Comparison of ENCODE assay signal across 8 cellular contexts in the genomic region with DNA sequence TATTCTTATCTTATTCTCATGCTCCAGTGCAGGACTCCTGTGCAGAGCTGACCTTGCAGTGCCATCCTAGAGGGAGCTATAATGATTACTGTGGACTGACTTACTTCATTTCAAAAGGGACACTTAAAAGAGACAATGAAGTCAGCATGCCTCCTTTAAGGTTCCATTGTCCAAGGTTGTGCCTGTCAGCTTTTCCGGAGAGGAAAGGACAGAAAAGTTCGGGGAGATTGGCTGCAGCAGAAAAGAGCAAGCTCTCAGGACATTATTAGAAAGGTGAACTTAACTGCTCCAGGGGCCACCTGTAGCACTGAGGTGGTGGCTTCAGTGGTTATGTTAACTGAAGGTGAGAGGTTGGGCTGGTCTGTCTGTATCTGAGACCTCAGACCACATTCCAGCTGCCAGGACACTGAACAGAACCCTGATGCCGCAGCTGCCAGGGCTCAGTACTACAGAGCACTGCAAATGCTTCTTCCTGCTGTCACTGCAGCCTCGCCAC.
DNase-seq lines count a peak whose midpoint lies in the region; ATAC-seq, FAIRE-seq and TF ChIP-seq lines count a peak whose summit lies in the region.
"Had no signal": no experiment of that assay in that cellular context is flagged by ENCODE, and none has a peak within 500 bp of the region (broad histone marks: within the 10 kb centered on the region; RNA-seq: fewer than 3 reads in every experiment).

No MANE protein-coding gene starts in this region.

- no peak overlapping the region for H3K4me3 ChIP-seq in small intestine (ENCODE audit: low read depth in 1 of 2, low read length in 2 of 2)
- no peak overlapping the region for H3K4me3 ChIP-seq in tibial nerve

- no peak for TF ChIP-seq POLR2A in tibial nerve (IDR thresholded peaks at IDR 0.05)

- no peak for TF ChIP-seq CTCF in tibial nerve (IDR thresholded peaks at IDR 0.05)

- 29 to 50% (median 47%) methylated on average over 4 of the region's 4 CpGs for WGBS in small intestine, 3 donors
- WGBS in tibial nerve, 2 donors, result 51 to 55% methylated on average over 4 of the region's 4 CpGs

- H3K27ac ChIP-seq in small intestine (ENCODE audit: low read depth in 1 of 2, low read length in 1 of 2) (peak overlapping the region in 1 of 2 donors; percentile 34), tibial nerve (no peak overlapping the region)

- no peak for TF ChIP-seq EP300 in tibial nerve (IDR thresholded peaks at IDR 0.05)

- H3K4me1 ChIP-seq in small intestine (ENCODE audit: control insufficient read depth in 2 of 2, insufficient read depth in 1 of 2, low read depth in 1 of 2, low read length in 1 of 2), result no peaks in the 10 kb centered on the region
- H3K4me1 ChIP-seq in tibial nerve, result peaks cover 0 to 6% (median 0%) of the 10 kb centered on the region in 4 donors

- peaks cover 21% of the 10 kb centered on the region for H3K4me1 Mint-ChIP-seq in activated T-helper 2 cell treated with anti-CD3 and anti-CD28 coated beads, Interferon-gamma antibody, Interleukin-2, Interleukin-4, amounts not matched to agents 10 μg/mL and 5 μg/mL and 100 μg/mL, durations not matched to agents 14 hours and 24 hours and 36 hours (ENCODE audit: low read depth)

- H3K27me3 Mint-ChIP-seq in activated T-helper 2 cell treated with anti-CD3 and anti-CD28 coated beads, Interferon-gamma antibody, Interleukin-2, Interleukin-4, amounts not matched to agents 10 μg/mL and 5 μg/mL and 100 μg/mL, durations not matched to agents 14 hours and 24 hours and 36 hours (ENCODE audit: low read depth), result no peaks in the 10 kb centered on the region

- H3K27me3 ChIP-seq in small intestine (ENCODE audit: control insufficient read depth in 2 of 2, insufficient read depth in 2 of 2, low read length in 2 of 2) (no peaks in the 10 kb centered on the region), tibial nerve (no peaks in the 10 kb centered on the region)

- no peak for FAIRE-seq in small intestine (lab: Jason Lieb, UNC)

- ATAC-seq in GM19463 (IDR thresholded peaks at IDR 0.05; ENCODE audit: unreplicated experiment) (peak; percentile 71), HG03139 (IDR thresholded peaks at IDR 0.05; ENCODE audit: unreplicated experiment) (peak; percentile 79)

- no peak overlapping the region for H3K4me3 Mint-ChIP-seq in activated T-helper 2 cell treated with anti-CD3 and anti-CD28 coated beads, Interferon-gamma antibody, Interleukin-2, Interleukin-4, amounts not matched to agents 10 μg/mL and 5 μg/mL and 100 μg/mL, durations not matched to agents 14 hours and 24 hours and 36 hours (ENCODE audit: low read depth)

- H3K36me3 ChIP-seq in small intestine (ENCODE audit: control insufficient read depth in 2 of 2, insufficient read depth in 2 of 2, low read length in 2 of 2) (no peaks in the 10 kb centered on the region), tibial nerve (no peaks in the 10 kb centered on the region)

- no peaks in the 10 kb centered on the region for H3K9me3 ChIP-seq in small intestine (ENCODE audit: control insufficient read depth, low read depth)
- peaks cover 0 to 14% (median 0%) of the 10 kb centered on the region in 4 donors for H3K9me3 ChIP-seq in tibial nerve

- peaks cover 18% of the 10 kb centered on the region for H3K36me3 Mint-ChIP-seq in activated T-helper 2 cell treated with anti-CD3 and anti-CD28 coated beads, Interferon-gamma antibody, Interleukin-2, Interleukin-4, amounts not matched to agents 10 μg/mL and 5 μg/mL and 100 μg/mL, durations not matched to agents 14 hours and 24 hours and 36 hours (ENCODE audit: low read depth)

- peak overlapping the region; percentile 71 for H3K27ac Mint-ChIP-seq in activated T-helper 2 cell treated with anti-CD3 and anti-CD28 coated beads, Interferon-gamma antibody, Interleukin-2, Interleukin-4, amounts not matched to agents 10 μg/mL and 5 μg/mL and 100 μg/mL, durations not matched to agents 14 hours and 24 hours and 36 hours

- intact Hi-C loops in activated T-helper 2 cell treated with anti-CD3 and anti-CD28 coated beads, Interferon-gamma antibody, Interleukin-2, Interleukin-4, amounts not matched to agents 10 μg/mL and 5 μg/mL and 100 μg/mL, durations not matched to agents 14 hours and 24 hours and 36 hours (cut with micrococcal nuclease), result no loop called here

- H3K9me3 Mint-ChIP-seq in activated T-helper 2 cell treated with anti-CD3 and anti-CD28 coated beads, Interferon-gamma antibody, Interleukin-2, Interleukin-4, amounts not matched to agents 10 μg/mL and 5 μg/mL and 100 μg/mL, durations not matched to agents 14 hours and 24 hours and 36 hours, result peaks cover 29% of the 10 kb centered on the region

- DNase-seq in activated T-helper 2 cell treated with anti-CD3 and anti-CD28 coated beads, Interferon-gamma antibody, Interleukin-2, Interleukin-4, amounts not matched to agents 10 μg/mL and 5 μg/mL and 100 μg/mL, durations not matched to agents 14 hours and 24 hours and 36 hours (ENCODE audit: low spot score), result no peak
- DNase-seq in small intestine, result peak; percentile 2
- DNase-seq in NCI-H774 (lab: John Stamatoyannopoulos, UW), result no peak
- DNase-seq in tibial nerve (ENCODE audit: low spot score in 2 of 2), result no peak
- DNase-seq in activated CD4-positive, CD25-positive, alpha-beta regulatory T cell (lab: John Stamatoyannopoulos, UW), result no peak
- DNase-seq: effector CD4-positive, alpha-beta T cell had no signal
